ENCODE assay signal across 31 cellular contexts in the genomic region with DNA sequence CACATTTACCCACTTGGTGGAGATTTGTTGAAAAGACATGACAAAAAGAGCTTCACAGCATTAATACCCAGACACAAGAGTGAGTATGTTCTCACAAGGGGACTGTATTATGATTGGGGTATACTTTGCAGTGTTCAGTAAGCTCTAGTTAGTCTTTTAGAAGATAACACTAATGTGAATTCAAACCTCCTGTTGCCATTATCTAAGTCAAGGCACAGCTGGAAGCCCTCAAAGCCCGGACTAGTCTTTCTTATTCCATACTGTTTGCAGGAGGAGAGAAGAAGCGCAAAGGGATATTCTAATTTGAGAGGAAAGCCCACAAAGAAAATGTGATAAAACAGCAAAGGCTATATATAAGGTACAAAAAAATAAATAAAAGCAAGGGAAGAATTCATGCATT.
"Had no signal": no experiment of that assay in that cellular context is flagged by ENCODE, and none has a peak within 500 bp of the region (broad histone marks: within the 10 kb centered on the region; RNA-seq: fewer than 3 reads in every experiment).

No MANE protein-coding gene starts in this region.

- DNase-seq: hippocampal formation; immature natural killer cell; kidney; left colon; left lung; lower lobe of right lung; mammary epithelial cell; mesenchymal stem cell; naive B cell; pancreas; posterior cingulate gyrus; retina; right cardiac atrium; sigmoid colon; small intestine; spleen; stimulated activated CD4-positive, alpha-beta T cell treated with anti-CD3 and anti-CD28 coated beads, Interleukin-4, amount 100 ng/mL, for 24 hours; stimulated activated naive CD4-positive, alpha-beta T cell; tibial artery; trophoblast cell; upper lobe of right lung had no signal

- H3K36me3 ChIP-seq: left lung, lower lobe of right lung, pancreas, prostate gland, sigmoid colon, spleen, suprapubic skin, thoracic aorta, tibial artery, upper lobe of right lung had no signal

- H3K27me3 Mint-ChIP-seq: naive B cell; stimulated activated naive CD8-positive, alpha-beta T cell treated with anti-CD3 and anti-CD28 coated beads, Interleukin-15, Interleukin-2, amounts not matched to agents 100 ng/mL and 50 ng/mL, for 24 hours had no signal

- H3K9me3 ChIP-seq: pancreas, prostate gland, suprapubic skin had no signal

- H3K4me3 ChIP-seq: left lung, lower lobe of right lung, pancreas, prostate gland, sigmoid colon, spleen, suprapubic skin, thoracic aorta, tibial artery, upper lobe of right lung had no signal

- H3K27me3 ChIP-seq: left lung, pancreas, sigmoid colon, spleen, suprapubic skin, tibial artery, upper lobe of right lung had no signal

- ATAC-seq: left colon; left lung; lower lobe of right lung; pancreas; right cardiac atrium; stimulated activated effector memory CD8-positive, alpha-beta T cell treated with anti-CD3 and anti-CD28 coated beads, Interleukin-12 subunit alpha, Interleukin-12 subunit beta, amount 100 ng/mL, for 72 hours; upper lobe of right lung had no signal

- FAIRE-seq: islet of Langerhans, kidney, pancreas, small intestine, urothelium cell line had no signal

- H3K4me1 Mint-ChIP-seq: immature natural killer cell; naive B cell; nephron; neural crest cell; stimulated activated effector memory CD8-positive, alpha-beta T cell treated with anti-CD3 and anti-CD28 coated beads, Interleukin-12 subunit alpha, Interleukin-12 subunit beta, amount 100 ng/mL, for 72 hours had no signal

- H3K27ac Mint-ChIP-seq: immature natural killer cell; mesothelial cell of epicardium; naive B cell; nephron; stimulated activated effector memory CD8-positive, alpha-beta T cell treated with anti-CD3 and anti-CD28 coated beads, Interleukin-12 subunit alpha, Interleukin-12 subunit beta, amount 100 ng/mL, for 72 hours; stimulated activated naive CD8-positive, alpha-beta T cell treated with anti-CD3 and anti-CD28 coated beads, Interleukin-15, Interleukin-2, amounts not matched to agents 100 ng/mL and 50 ng/mL, for 24 hours had no signal

- H3K4me1 ChIP-seq: left lung, lower lobe of right lung, pancreas, prostate gland, sigmoid colon, spleen, suprapubic skin, tibial artery, upper lobe of right lung had no signal

- H3K27ac ChIP-seq: left lung, lower lobe of right lung, pancreas, prostate gland, sigmoid colon, spleen, suprapubic skin, thoracic aorta, tibial artery, upper lobe of right lung had no signal

- H3K36me3 Mint-ChIP-seq: mesothelial cell of epicardium; naive B cell; stimulated activated effector memory CD8-positive, alpha-beta T cell treated with anti-CD3 and anti-CD28 coated beads, Interleukin-12 subunit alpha, Interleukin-12 subunit beta, amount 100 ng/mL, for 72 hours had no signal

- H3K4me3 Mint-ChIP-seq: immature natural killer cell; mesothelial cell of epicardium; naive B cell; nephron; neural crest cell; stimulated activated effector memory CD8-positive, alpha-beta T cell treated with anti-CD3 and anti-CD28 coated beads, Interleukin-12 subunit alpha, Interleukin-12 subunit beta, amount 100 ng/mL, for 72 hours; stimulated activated naive CD8-positive, alpha-beta T cell treated with anti-CD3 and anti-CD28 coated beads, Interleukin-15, Interleukin-2, amounts not matched to agents 100 ng/mL and 50 ng/mL, for 24 hours had no signal
